Comparison of ENCODE assay signal across 8 cellular contexts in the genomic region with DNA sequence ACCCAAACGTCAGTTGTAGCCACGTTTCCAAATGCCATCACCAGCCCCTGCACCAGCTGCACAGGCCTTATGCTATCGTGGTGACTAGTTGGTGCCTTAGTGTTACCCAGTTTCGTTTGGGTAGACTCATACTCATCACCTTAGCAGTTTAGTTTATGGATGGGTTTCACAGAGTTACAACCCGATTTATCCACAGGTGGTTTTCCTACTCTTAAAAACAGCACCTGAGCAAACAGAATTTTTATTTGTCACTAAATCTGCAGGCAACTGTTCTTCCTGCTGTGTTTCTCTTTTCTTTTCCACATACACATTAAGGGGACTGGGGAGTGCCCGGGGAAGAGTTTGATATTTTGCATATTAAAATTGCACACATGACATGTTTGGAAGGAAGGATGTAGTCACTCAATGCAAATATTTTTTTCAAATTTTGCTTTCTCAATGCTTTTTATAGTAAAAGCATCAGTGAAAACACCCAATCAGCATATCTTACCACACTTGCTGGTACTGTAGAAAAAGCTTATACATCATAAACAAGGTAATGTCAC. TPM values are rescaled to one million over a fixed set of nuclear protein-coding genes. Genes with fewer than 3 reads are reported as not detected.
DNase-seq lines count a peak whose midpoint lies in the region; ATAC-seq, FAIRE-seq and TF ChIP-seq lines count a peak whose summit lies in the region.

No MANE protein-coding gene starts in this region.

- H3K4me2 ChIP-seq in GM12878 (ENCODE audit: control insufficient read depth, insufficient read depth) = peak overlapping the region; percentile 71

- in situ Hi-C loops in GM12878 (cut with MboI) = no loop called here

- CTCF ChIA-PET in GM12878 (lab: Yijun Ruan, JAX) = interaction anchor here (0.9 to 1.1 kb wide), 3 partner anchors 41 to 143 kb away, joined by 3 to 5 read pairs (median 3); a partner anchor contains a TSS

- H3K79me2 ChIP-seq in GM12878 (ENCODE audit: control insufficient read depth, insufficient read depth, low read length) = peaks cover 12% of the 10 kb centered on the region

- FAIRE-seq in GM12878 (lab: Jason Lieb, UNC) = no peak

- no peaks in the 10 kb centered on the region for H4K20me1 ChIP-seq in GM12878 (ENCODE audit: control insufficient read depth, insufficient read depth)

- TF ChIP-seq RAD21 in GM12878 (IDR thresholded peaks at IDR 0.05; ENCODE audit: insufficient read depth, low read depth, low read length) = no peak

- ATAC-seq in GM18502 (IDR thresholded peaks at IDR 0.05; ENCODE audit: poor library complexity, unreplicated experiment) (peak; percentile 42), GM21423 (IDR thresholded peaks at IDR 0.05; ENCODE audit: unreplicated experiment) (peak; percentile 31), HG03469 (IDR thresholded peaks at IDR 0.05; ENCODE audit: unreplicated experiment) (peak; percentile 23), GM12878 (peak; percentile 62)

- no peak for TF ChIP-seq EP300 in GM12878 (IDR thresholded peaks at IDR 0.05; ENCODE audit: borderline replicate concordance in 1 of 2, control insufficient read depth in 1 of 2, low read depth in 2 of 2, low read length in 2 of 2)

- H3K4me3 ChIP-seq in GM12878 (no peak overlapping the region; the same call in 1 of the 2 replicates), BE2C (ENCODE audit: low read depth, low read length) (no peak overlapping the region)

- peak overlapping the region; percentile 92 for H3K27ac ChIP-seq in GM12878 (ENCODE audit: control insufficient read depth, insufficient read depth)

- H3K27me3 ChIP-seq in GM12878 (replicated peaks in 1 of 2; ENCODE audit: control insufficient read depth in 2 of 2, insufficient read depth in 2 of 2, low read length in 1 of 2) (no peaks in the 10 kb centered on the region), BE2C (no peaks in the 10 kb centered on the region)

- POLR2A ChIA-PET in GM12878 (lab: Charles Lee) = interaction anchor here (0.8 to 2.4 kb wide), 5 partner anchors 12 to 122 kb away, joined by 3 to 15 read pairs (median 7); a partner anchor contains a TSS

- 2% methylated on average over 6 of the region's 6 CpGs for WGBS in GM12878 (ENCODE audit: insufficient coverage, insufficient replicate concordance, low lambda C conversion rate, missing lambda C conversion rate)

- no peaks in the 10 kb centered on the region for H3K9me3 ChIP-seq in GM12878 (replicated peaks; ENCODE audit: control insufficient read depth, insufficient read depth, low read length)
- H3K9me3 ChIP-seq in BE2C = no peaks in the 10 kb centered on the region

- H2AFZ ChIP-seq in GM12878 (ENCODE audit: control insufficient read depth, low read depth, low read length) = no peak overlapping the region

- peak overlapping the region; percentile 25 for H3K9ac ChIP-seq in GM12878 (ENCODE audit: control insufficient read depth, insufficient read depth, low read length)

- H3K36me3 ChIP-seq in GM12878 (ENCODE audit: control insufficient read depth in 2 of 2, insufficient read depth in 2 of 2, low read length in 1 of 2) (peaks cover 12 to 24% of the 10 kb centered on the region in 2 experiments), BE2C (peaks cover 76% of the 10 kb centered on the region)

- BruUV-seq in GM12878 (replicated peaks; lab: Mats Ljungman, UMichigan) = no TSS peak

- intact Hi-C loops in GM12878 (cut with micrococcal nuclease; ENCODE audit: unreplicated experiment) = loop anchor here (10.0 kb wide), 1 partner anchor 404 kb away; no protein-coding TSS in a partner anchor

- RAD21 ChIA-PET in GM12878 (lab: Charles Lee; ENCODE audit: unreplicated experiment) = interaction anchor here (0.7 to 2.9 kb wide), 9 partner anchors 13 to 143 kb away, joined by 3 to 11 read pairs (median 4); a partner anchor contains a TSS

- TF ChIP-seq CTCF in GM12878 (IDR thresholded peaks at IDR 0.05 in 2 of 3, conservative IDR thresholded peaks at IDR 0.05 in 1 of 3; ENCODE audit: control insufficient read depth in 2 of 3, extremely low read depth in 1 of 3, insufficient read depth in 1 of 3, low read depth in 3 of 3, low read length in 3 of 3) (no peak), BE2C (IDR thresholded peaks at IDR 0.05; ENCODE audit: low read depth, low read length) (no peak)

- H3K4me1 ChIP-seq in GM12878 (ENCODE audit: control insufficient read depth, insufficient read depth, low read length) (peaks cover 68% of the 10 kb centered on the region), BE2C (no peaks in the 10 kb centered on the region)

- DNase-seq in GM12878 (ENCODE audit: low read depth, low spot score) (no peak), KG1 (lab: John Stamatoyannopoulos, UW) (no peak), SKM-1 (lab: John Stamatoyannopoulos, UW; ENCODE audit: unreplicated experiment) (no peak), BE2C (no peak), NCI-H526 (lab: John Stamatoyannopoulos, UW) (no peak)

- TF ChIP-seq POLR2A in GM12878 (IDR thresholded peaks at IDR 0.05; ENCODE audit: low read depth, low read length) = peak; percentile 51

- SMC1A ChIA-PET in GM12878 (lab: Charles Lee; ENCODE audit: uncharacterized antibody, unreplicated experiment) = interaction anchor here (0.9 to 1.9 kb wide), 7 partner anchors 13 to 123 kb away, joined by 3 to 11 read pairs (median 5); a partner anchor contains a TSS

TF ChIP-seq in GM12878, 131 proteins besides CTCF, POLR2A, EP300 and RAD21 (continues in another document):
- TF ChIP-seq IKZF2 (IDR thresholded peaks at IDR 0.05) (0 out of 4 replicates have a peak, but pooled peaks of 1 of the 2 experiments have one; percentile 16), BCL11A (IDR thresholded peaks at IDR 0.05; ENCODE audit: low read depth, low read length) (0 out of 2 replicates have a peak, but pooled peaks have one; percentile 9)
- TF ChIP-seq, protein P1, sequence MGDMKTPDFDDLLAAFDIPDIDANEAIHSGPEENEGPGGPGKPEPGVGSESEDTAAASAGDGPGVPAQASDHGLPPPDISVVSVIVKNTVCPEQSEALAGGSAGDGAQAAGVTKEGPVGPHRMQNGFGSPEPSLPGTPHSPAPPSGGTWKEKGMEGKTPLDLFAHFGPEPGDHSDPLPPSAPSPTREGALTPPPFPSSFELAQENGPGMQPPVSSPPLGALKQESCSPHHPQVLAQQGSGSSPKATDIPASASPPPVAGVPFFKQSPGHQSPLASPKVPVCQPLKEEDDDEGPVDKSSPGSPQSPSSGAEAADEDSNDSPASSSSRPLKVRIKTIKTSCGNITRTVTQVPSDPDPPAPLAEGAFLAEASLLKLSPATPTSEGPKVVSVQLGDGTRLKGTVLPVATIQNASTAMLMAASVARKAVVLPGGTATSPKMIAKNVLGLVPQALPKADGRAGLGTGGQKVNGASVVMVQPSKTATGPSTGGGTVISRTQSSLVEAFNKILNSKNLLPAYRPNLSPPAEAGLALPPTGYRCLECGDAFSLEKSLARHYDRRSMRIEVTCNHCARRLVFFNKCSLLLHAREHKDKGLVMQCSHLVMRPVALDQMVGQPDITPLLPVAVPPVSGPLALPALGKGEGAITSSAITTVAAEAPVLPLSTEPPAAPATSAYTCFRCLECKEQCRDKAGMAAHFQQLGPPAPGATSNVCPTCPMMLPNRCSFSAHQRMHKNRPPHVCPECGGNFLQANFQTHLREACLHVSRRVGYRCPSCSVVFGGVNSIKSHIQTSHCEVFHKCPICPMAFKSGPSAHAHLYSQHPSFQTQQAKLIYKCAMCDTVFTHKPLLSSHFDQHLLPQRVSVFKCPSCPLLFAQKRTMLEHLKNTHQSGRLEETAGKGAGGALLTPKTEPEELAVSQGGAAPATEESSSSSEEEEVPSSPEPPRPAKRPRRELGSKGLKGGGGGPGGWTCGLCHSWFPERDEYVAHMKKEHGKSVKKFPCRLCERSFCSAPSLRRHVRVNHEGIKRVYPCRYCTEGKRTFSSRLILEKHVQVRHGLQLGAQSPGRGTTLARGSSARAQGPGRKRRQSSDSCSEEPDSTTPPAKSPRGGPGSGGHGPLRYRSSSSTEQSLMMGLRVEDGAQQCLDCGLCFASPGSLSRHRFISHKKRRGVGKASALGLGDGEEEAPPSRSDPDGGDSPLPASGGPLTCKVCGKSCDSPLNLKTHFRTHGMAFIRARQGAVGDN (IDR thresholded peaks at IDR 0.05) = peak; percentile 34; the same call in 1 of the 2 replicates
- TF ChIP-seq, protein P2, sequence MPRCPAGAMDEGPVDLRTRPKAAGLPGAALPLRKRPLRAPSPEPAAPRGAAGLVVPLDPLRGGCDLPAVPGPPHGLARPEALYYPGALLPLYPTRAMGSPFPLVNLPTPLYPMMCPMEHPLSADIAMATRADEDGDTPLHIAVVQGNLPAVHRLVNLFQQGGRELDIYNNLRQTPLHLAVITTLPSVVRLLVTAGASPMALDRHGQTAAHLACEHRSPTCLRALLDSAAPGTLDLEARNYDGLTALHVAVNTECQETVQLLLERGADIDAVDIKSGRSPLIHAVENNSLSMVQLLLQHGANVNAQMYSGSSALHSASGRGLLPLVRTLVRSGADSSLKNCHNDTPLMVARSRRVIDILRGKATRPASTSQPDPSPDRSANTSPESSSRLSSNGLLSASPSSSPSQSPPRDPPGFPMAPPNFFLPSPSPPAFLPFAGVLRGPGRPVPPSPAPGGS (IDR thresholded peaks at IDR 0.05; ENCODE audit: borderline replicate concordance, insufficient read depth, low read depth, low read length, poor library complexity, severe bottlenecking) = no peak

RNA-seq across cellular contexts. Expression of a gene that starts 41.7 kb away (rescaled TPM):
- total RNA-seq in GM12878 (2013; cell fraction: nucleolus; rRNA removed) = 35.8 and 37.0 TPM in 2 replicates
- total RNA-seq in GM12878 (2014; rRNA removed) (33.6 and 38.2 TPM in 2 replicates), GM12878 (2014; rRNA removed; fragmentation: Illumina TruSeq; extraction: Trizol) (26.6 and 30.1 TPM in 2 replicates), GM12878 (2021) (23.9 and 25.4 TPM in 2 replicates)
- polyA plus RNA-seq in GM12878 (2011; ENCODE audit: low read depth) = 11.2 TPM
- polyA plus RNA-seq in GM12878 (2011; rRNA removed) (46.4 and 47.9 TPM in 2 replicates), GM12878 (2014; fragmentation: Illumina TruSeq; extraction: Trizol) (38.2 and 50.6 TPM in 2 replicates), GM12878 (2014; fragmentation: Nextera tagmentation; extraction: Ambion mirVana) (10 to 100 TPM; 12.2 to 23.5 TPM), GM12878 (2014; rRNA removed) (40.0 and 45.9 TPM in 2 replicates), GM12878 (2016; fragmentation: Nextera tagmentation; extraction: Ambion mirVana) (10 to 100 TPM; 41.0 to 48.2 TPM)
- polyA plus RNA-seq in GM12878 (2011; cell fraction: cytosol; rRNA removed) = 29.2 and 30.5 TPM in 2 replicates
- 47.3 and 62.4 TPM in 2 replicates for polyA plus RNA-seq in GM12878 (2011; cell fraction: nucleus; rRNA removed)
- polyA plus RNA-seq in GM12878 (2012) = 9.5 and 10.3 TPM in 2 replicates
- polyA minus RNA-seq in GM12878 (2011; rRNA and poly(A)+ RNA removed) = 34.1 and 36.5 TPM in 2 replicates
- polyA minus RNA-seq in GM12878 (2011; cell fraction: cytosol; rRNA and poly(A)+ RNA removed) = 9.5 and 10.4 TPM in 2 replicates
- 18.0 and 26.7 TPM in 2 replicates for polyA minus RNA-seq in GM12878 (2011; cell fraction: nucleus; rRNA and poly(A)+ RNA removed)
- polyA plus RNA-seq in BE2C (2012; ENCODE audit: insufficient read depth, insufficient read length, low read depth) = 12.2 TPM
